Comparison of ENCODE assay signal across 8 cellular contexts in the genomic region with DNA sequence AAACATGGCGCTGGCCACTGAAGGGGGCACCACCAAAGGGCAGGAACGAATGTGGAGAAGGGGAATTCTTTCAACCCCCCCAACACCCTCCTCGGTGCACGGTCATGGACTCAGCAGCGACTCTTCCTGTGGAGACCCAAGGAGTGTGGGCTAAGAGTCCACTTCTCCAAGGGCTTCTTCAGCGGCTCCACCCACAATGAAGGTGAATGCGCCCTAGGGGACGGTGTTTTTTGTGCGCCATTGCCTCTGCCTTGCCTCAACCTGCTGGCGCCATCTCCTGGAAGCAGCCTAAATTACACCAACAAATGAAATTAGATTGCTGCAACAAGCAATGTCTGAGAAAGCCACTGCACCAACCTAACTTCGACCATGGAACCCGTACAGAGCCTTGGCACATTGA.
DNase-seq lines count a peak whose midpoint lies in the region; ATAC-seq and TF ChIP-seq lines count a peak whose summit lies in the region.

No MANE protein-coding gene starts in this region.

- H3K27ac ChIP-seq in left ventricle myocardium inferior (replicated peaks), result no peak overlapping the region

- DNase-seq in left ventricle myocardium inferior (no peak), left cardiac atrium (no peak), NCI-H1105 treated with DMSO at 0.1 percent for 48 hours (lab: John Stamatoyannopoulos, UW) (peak; percentile 41), cerebellar cortex (ENCODE audit: low spot score) (peak; percentile 0), stromal cell of bone marrow (ENCODE audit: low read depth) (peak; percentile 1), NCI-H2227 (lab: John Stamatoyannopoulos, UW; ENCODE audit: unreplicated experiment) (no peak), cerebellar nuclear complex (lab: John Stamatoyannopoulos, UW) (no peak)

- H3K27me3 ChIP-seq in left ventricle myocardium inferior (ENCODE audit: low read depth), result no peaks in the 10 kb centered on the region

- no peaks in the 10 kb centered on the region for H3K4me1 ChIP-seq in left ventricle myocardium inferior

- no peak overlapping the region for H3K4me3 ChIP-seq in left ventricle myocardium inferior

- H3K9me3 ChIP-seq in left ventricle myocardium inferior (replicated peaks), result peaks cover 5% of the 10 kb centered on the region

- peak; percentile 51 for TF ChIP-seq CTCF in left ventricle myocardium inferior (IDR thresholded peaks at IDR 0.05; ENCODE audit: borderline replicate concordance)

- no peaks in the 10 kb centered on the region for H3K36me3 ChIP-seq in left ventricle myocardium inferior

- no peak for ATAC-seq in left cardiac atrium
- ATAC-seq in HG02938 (IDR thresholded peaks at IDR 0.05; ENCODE audit: unreplicated experiment), result no peak

- intact Hi-C loops in left ventricle myocardium inferior (cut with micrococcal nuclease), result no loop called here
- intact Hi-C loops in left cardiac atrium (cut with DNase I), result loop anchor here in 1 of 2 donors (5.0 to 10.0 kb wide), 2 partner anchors 247 to 444 kb away; no protein-coding TSS in a partner anchor

Comparison
In these comparisons a context has a peak if more than half of its experiments do, and no peak if none do; other contexts are left out.
1. DNase-seq: peak in NCI-H1105 treated with DMSO at 0.1 percent for 48 hours (single experiment), cerebellar cortex (single experiment) and stromal cell of bone marrow (single experiment); none in left ventricle myocardium inferior (single experiment), left cardiac atrium (single experiment), NCI-H2227 (single experiment) and cerebellar nuclear complex (0 of 2).